ENCODE assay signal across 17 cellular contexts in genomic region chr7:89761173-89761572, GRCh38.
DNase-seq lines count a peak whose midpoint lies in the region; ATAC-seq and TF ChIP-seq lines count a peak whose summit lies in the region.
"Had no signal": no experiment of that assay in that cellular context is flagged by ENCODE, and none has a peak within 500 bp of the region (broad histone marks: within the 10 kb centered on the region; RNA-seq: fewer than 3 reads in every experiment).

No MANE protein-coding gene starts in this region.

- H3K27me3 ChIP-seq in gastroesophageal sphincter (no peaks in the 10 kb centered on the region), sigmoid colon (no peaks in the 10 kb centered on the region), upper lobe of left lung (no peaks in the 10 kb centered on the region)
- H3K27me3 ChIP-seq: BE2C had no signal

- no peaks in the 10 kb centered on the region for H3K4me1 Mint-ChIP-seq in central memory CD8-positive, alpha-beta T cell

- H3K9me3 ChIP-seq in gastroesophageal sphincter (no peaks in the 10 kb centered on the region), sigmoid colon (no peaks in the 10 kb centered on the region), upper lobe of left lung (no peaks in the 10 kb centered on the region)
- H3K9me3 ChIP-seq: BE2C had no signal

- H3K36me3 ChIP-seq in gastroesophageal sphincter (no peaks in the 10 kb centered on the region), sigmoid colon (no peaks in the 10 kb centered on the region), upper lobe of left lung (no peaks in the 10 kb centered on the region)
- H3K36me3 ChIP-seq: BE2C had no signal

- TF ChIP-seq CTCF in gastroesophageal sphincter (IDR thresholded peaks at IDR 0.05): no peak
- TF ChIP-seq CTCF in sigmoid colon (IDR thresholded peaks at IDR 0.05): no peak
- no peak for TF ChIP-seq CTCF in upper lobe of left lung (IDR thresholded peaks at IDR 0.05)

- no peak overlapping the region for H3K4me3 ChIP-seq in gastroesophageal sphincter
- no peak overlapping the region for H3K4me3 ChIP-seq in sigmoid colon
- H3K4me3 ChIP-seq in upper lobe of left lung: no peak overlapping the region

- H3K27ac Mint-ChIP-seq in central memory CD8-positive, alpha-beta T cell (ENCODE audit: low read depth): no peak overlapping the region

- peak; percentile 14 for ATAC-seq in central memory CD8-positive, alpha-beta T cell (replicated peaks; ENCODE audit: extremely low read depth, poor library complexity, severe bottlenecking)
- ATAC-seq in gastroesophageal sphincter: peak; percentile 36
- peak; percentile 36 to 45 for ATAC-seq in upper lobe of left lung (ENCODE audit: low FRiP score in 2 of 2)

- peaks cover 13% of the 10 kb centered on the region for H3K9me3 Mint-ChIP-seq in central memory CD8-positive, alpha-beta T cell

- 100% methylated on average over 1 of the region's 1 CpG; no CpG with 5 or more reads in 1 of the 2 donors for WGBS in gastroesophageal sphincter (ENCODE audit: low coverage in 1 of 2), 2 donors
- WGBS in sigmoid colon, 2 donors: 89 to 95% methylated on average over 1 of the region's 1 CpG
- WGBS in upper lobe of left lung, 2 donors: 100% methylated on average over 1 of the region's 1 CpG; no CpG with 5 or more reads in 1 of the 2 donors

- intact Hi-C loops in sigmoid colon (cut with DNase I): no loop called here

- no peak for TF ChIP-seq POLR2A in gastroesophageal sphincter (IDR thresholded peaks at IDR 0.05)
- TF ChIP-seq POLR2A in sigmoid colon (IDR thresholded peaks at IDR 0.05): no peak
- no peak for TF ChIP-seq POLR2A in upper lobe of left lung (IDR thresholded peaks at IDR 0.05)

- TF ChIP-seq EP300 in gastroesophageal sphincter (IDR thresholded peaks at IDR 0.05) (no peak), sigmoid colon (IDR thresholded peaks at IDR 0.05) (no peak), upper lobe of left lung (IDR thresholded peaks at IDR 0.05) (no peak)

- no peaks in the 10 kb centered on the region for H3K27me3 Mint-ChIP-seq in central memory CD8-positive, alpha-beta T cell

- H3K4me3 Mint-ChIP-seq in central memory CD8-positive, alpha-beta T cell: no peak overlapping the region

- no peaks in the 10 kb centered on the region for H3K4me1 ChIP-seq in gastroesophageal sphincter
- H3K4me1 ChIP-seq in sigmoid colon: no peaks in the 10 kb centered on the region
- H3K4me1 ChIP-seq in upper lobe of left lung: no peaks in the 10 kb centered on the region
- H3K4me1 ChIP-seq: BE2C had no signal

- H3K27ac ChIP-seq in gastroesophageal sphincter: no peak overlapping the region
- H3K27ac ChIP-seq in sigmoid colon: no peak overlapping the region
- H3K27ac ChIP-seq in upper lobe of left lung: no peak overlapping the region

- H3K36me3 Mint-ChIP-seq in central memory CD8-positive, alpha-beta T cell (ENCODE audit: insufficient read depth): no peaks in the 10 kb centered on the region

- DNase-seq in central memory CD8-positive, alpha-beta T cell (ENCODE audit: low spot score in 2 of 2): no peak
- DNase-seq in sigmoid colon (peak; percentile 55), upper lobe of left lung (peak in 1 of 2 donors; percentile 23), T-helper 1 cell (no peak), NAMALWA (ENCODE audit: low spot score) (no peak), NCI-H774 (lab: John Stamatoyannopoulos, UW) (no peak)
- DNase-seq: BE2C, DMS53, Kasumi-1, NCI-H1417, NCI-H1694 treated with DMSO at 0.1 percent for 48 hours, NCI-H2081 treated with DMSO at 0.1 percent for 48 hours, NCI-H2171 treated with DMSO at 0.1 percent for 48 hours, NCI-H524 treated with DMSO at 0.1 percent for 48 hours, OCI-M1, SHP77 treated with DMSO at 0.1 percent for 48 hours had no signal
